10 cellular contexts compared by ENCODE assay signal in the genomic region with DNA sequence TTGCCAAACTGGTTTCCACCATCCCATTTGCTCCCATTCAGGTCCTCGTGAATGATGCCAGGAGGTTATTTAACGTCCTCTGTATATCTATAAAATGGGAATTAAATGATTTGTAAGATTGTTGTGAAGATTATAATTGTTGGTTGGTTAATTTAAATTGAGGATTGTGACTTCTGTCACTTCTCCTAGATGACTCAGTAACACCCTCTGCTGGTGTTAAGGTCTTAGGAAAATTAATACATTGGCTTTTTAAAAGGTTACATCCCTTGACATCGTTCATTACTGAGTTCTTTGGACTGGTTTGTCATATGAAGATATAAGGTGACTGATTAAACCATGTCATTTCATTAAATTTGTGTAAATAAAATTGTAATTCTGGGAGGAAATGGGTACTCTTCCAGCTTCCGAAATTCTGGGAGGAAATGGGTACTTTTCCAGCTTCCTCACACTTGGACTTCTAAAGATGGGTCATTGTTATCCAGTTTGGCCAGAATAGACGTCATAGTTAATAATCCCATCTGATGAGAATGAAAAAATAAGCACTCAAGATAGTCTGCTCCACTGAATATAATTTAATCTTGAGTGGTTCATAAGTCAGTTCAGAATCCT. TPM values are rescaled to one million over a fixed set of nuclear protein-coding genes. Genes with fewer than 3 reads are reported as not detected.
DNase-seq lines count a peak whose midpoint lies in the region; ATAC-seq and TF ChIP-seq lines count a peak whose summit lies in the region.
"Had no signal": no experiment of that assay in that cellular context is flagged by ENCODE, and none has a peak within 500 bp of the region (broad histone marks: within the 10 kb centered on the region; RNA-seq: fewer than 3 reads in every experiment).

No MANE protein-coding gene starts in this region.

- peak in 3 of 4 experiments; percentile 42 to 75 (median 70) for TF ChIP-seq CTCF in prostate gland (IDR thresholded peaks at IDR 0.05)

- H3K36me3 ChIP-seq in prostate gland = no peaks in the 10 kb centered on the region

- intact Hi-C loops in prostate gland (cut with DNase I) = loop anchor here (2.0 kb wide), 1 partner anchor 207 kb away; no protein-coding TSS in a partner anchor

- no peak overlapping the region for H3K4me3 ChIP-seq in prostate gland

- no peaks in the 10 kb centered on the region for H3K27me3 ChIP-seq in prostate gland (replicated peaks; ENCODE audit: insufficient read depth)

- peak; percentile 59 for DNase-seq in DMS 273 (lab: John Stamatoyannopoulos, UW; ENCODE audit: unreplicated experiment)
- no peak for DNase-seq in DMS 273 treated with DMSO at 0.1 percent for 48 hours (lab: John Stamatoyannopoulos, UW)
- peak; percentile 0 for DNase-seq in NCI-H146 treated with DMSO at 0.1 percent for 48 hours (lab: John Stamatoyannopoulos, UW; ENCODE audit: unreplicated experiment)
- DNase-seq in dermis blood vessel endothelial cell = peak; percentile 67
- DNase-seq in prostate gland (ENCODE audit: low spot score) = no peak

- no peak for ATAC-seq in GM21723 (IDR thresholded peaks at IDR 0.05; ENCODE audit: unreplicated experiment)
- ATAC-seq in HG03521 (IDR thresholded peaks at IDR 0.05; ENCODE audit: unreplicated experiment) = no peak
- ATAC-seq in HG03342 (IDR thresholded peaks at IDR 0.05; ENCODE audit: unreplicated experiment) = no peak
- ATAC-seq: naive thymus-derived CD8-positive, alpha-beta T cell had no signal

- WGBS in prostate gland = 34% methylated on average over 5 of the region's 5 CpGs

- H3K4me1 ChIP-seq in prostate gland (replicated peaks) = no peaks in the 10 kb centered on the region

- H3K9me3 ChIP-seq in prostate gland = no peaks in the 10 kb centered on the region

- no peak for TF ChIP-seq POLR2A in prostate gland (IDR thresholded peaks at IDR 0.05)

- H3K27ac ChIP-seq in prostate gland = no peak overlapping the region

RNA-seq across cellular contexts. Expression of gene PAQR5, which starts 33.3 kb away (rescaled TPM):
- total RNA-seq in dermis blood vessel endothelial cell (under 0.01 TPM in 1 of 2 replicates, not detected in the other), prostate gland (1 to 10 TPM in 1 of 2 donors, under 1 TPM in 1; 0.17 to 1.2 TPM)
- total RNA-seq: naive thymus-derived CD8-positive, alpha-beta T cell; T-helper 2 cell treated with Interferon-gamma antibody and Interleukin-4, amounts not matched to agents 100 ng/mL and 5 ng/mL, for 36 hours had no signal

Comparison
In these comparisons a context has a peak if more than half of its experiments do, and no peak if none do; other contexts are left out.
1. DNase-seq: peak in DMS 273 (single experiment), NCI-H146 treated with DMSO at 0.1 percent for 48 hours (single experiment) and dermis blood vessel endothelial cell (single experiment); none in DMS 273 treated with DMSO at 0.1 percent for 48 hours (single experiment) and prostate gland (single experiment).